1 cellular context compared by ENCODE assay signal in genomic region chr4:48212165-48212564, GRCh38.
TF ChIP-seq lines count a peak whose summit lies in the region.

No MANE protein-coding gene starts in this region.

TF ChIP-seq in K562, 482 proteins besides CTCF, POLR2A, EP300 and RAD21 (continued from another document and continues in another):
- TF ChIP-seq TRIM28 (IDR thresholded peaks at IDR 0.05) (no peak), TCF3 (CRISPR knock-in tag; IDR thresholded peaks at IDR 0.05) (peak; percentile 66), ZNF449 (CRISPR knock-in tag; IDR thresholded peaks at IDR 0.05) (no peak), SIRT6 (IDR thresholded peaks at IDR 0.05; ENCODE audit: low read depth, low read length) (no peak), HMGN3 (IDR thresholded peaks at IDR 0.05; ENCODE audit: borderline replicate concordance, extremely low read depth, insufficient read length, low read depth, low read length) (no peak), ARID2 (IDR thresholded peaks at IDR 0.05) (no peak), GABPB1 (CRISPR knock-in tag; IDR thresholded peaks at IDR 0.05) (no peak), BRD9 (IDR thresholded peaks at IDR 0.05; ENCODE audit: low read depth, partially characterized antibody) (no peak), STAT5B (CRISPR knock-in tag; IDR thresholded peaks at IDR 0.05) (no peak), SMC3 (conservative IDR thresholded peaks at IDR 0.05; ENCODE audit: insufficient read depth, low read depth, low read length) (no peak), BMI1 (IDR thresholded peaks at IDR 0.05; ENCODE audit: low read length) (no peak), ZNF384 (IDR thresholded peaks at IDR 0.05; ENCODE audit: low read depth, low read length) (no peak), ZNF561 (CRISPR knock-in tag; conservative IDR thresholded peaks at IDR 0.05) (no peak), MCM3 (IDR thresholded peaks at IDR 0.05) (no peak), ZNF699 (CRISPR knock-in tag; IDR thresholded peaks at IDR 0.05; ENCODE audit: insufficient replicate concordance) (no peak), ATF1 (CRISPR knock-in tag; IDR thresholded peaks at IDR 0.05) (no peak), ATF1 (tag; IDR thresholded peaks at IDR 0.05) (no peak), CREB5 (CRISPR knock-in tag; IDR thresholded peaks at IDR 0.05) (no peak), RB1 (IDR thresholded peaks at IDR 0.05; ENCODE audit: low read depth) (no peak), ZNF766 (CRISPR knock-in tag; conservative IDR thresholded peaks at IDR 0.05) (peak; percentile 83), HDAC3 (IDR thresholded peaks at IDR 0.05; ENCODE audit: borderline replicate concordance, partially characterized antibody) (no peak), ZNF184 (CRISPR knock-in tag; IDR thresholded peaks at IDR 0.05) (no peak), ZBTB1 (CRISPR knock-in tag; IDR thresholded peaks at IDR 0.05; ENCODE audit: borderline replicate concordance, low read depth) (no peak), KDM4B (IDR thresholded peaks at IDR 0.05; ENCODE audit: borderline replicate concordance in 2 of 2, low read depth in 1 of 2) (no peak), ZNF518B (CRISPR knock-in tag; IDR thresholded peaks at IDR 0.05) (no peak), BCOR (IDR thresholded peaks at IDR 0.05) (no peak), FOXK1 (CRISPR knock-in tag; IDR thresholded peaks at IDR 0.05; ENCODE audit: borderline replicate concordance) (no peak), MAFG (tag; conservative IDR thresholded peaks at IDR 0.05) (no peak), KDM1A (IDR thresholded peaks at IDR 0.05) (no peak), ZNF436 (CRISPR knock-in tag; IDR thresholded peaks at IDR 0.05) (no peak), TRIM25 (IDR thresholded peaks at IDR 0.05; ENCODE audit: borderline replicate concordance) (no peak), SMAD4 (CRISPR knock-in tag; conservative IDR thresholded peaks at IDR 0.05) (peak; percentile 62; the same call in 1 of the 2 replicates), ARID4B (CRISPR knock-in tag; IDR thresholded peaks at IDR 0.05) (no peak), NCOR1 (IDR thresholded peaks at IDR 0.05) (peak; percentile 56), ZC3H8 (IDR thresholded peaks at IDR 0.05) (no peak), MBD2 (IDR thresholded peaks at IDR 0.05; ENCODE audit: borderline replicate concordance, low read depth) (peak; percentile 25; the same call in 1 of the 2 replicates), HNRNPUL1 (IDR thresholded peaks at IDR 0.05; ENCODE audit: low read length) (no peak), PHB (CRISPR knock-in tag; IDR thresholded peaks at IDR 0.05) (no peak), CHD1 (IDR thresholded peaks at IDR 0.05; ENCODE audit: low read length) (no peak), DPF2 (IDR thresholded peaks at IDR 0.05) (peak; percentile 75), GABPB2 (CRISPR knock-in tag; conservative IDR thresholded peaks at IDR 0.05) (no peak), THAP12 (CRISPR knock-in tag; IDR thresholded peaks at IDR 0.05) (no peak), TFAM (CRISPR knock-in tag; conservative IDR thresholded peaks at IDR 0.05) (no peak), E2F4 (CRISPR knock-in tag; IDR thresholded peaks at IDR 0.05; ENCODE audit: low read depth) (no peak), ILF3 (IDR thresholded peaks at IDR 0.05; ENCODE audit: borderline replicate concordance) (no peak), FOSL1 (tag; conservative IDR thresholded peaks at IDR 0.05) (no peak), NFRKB (IDR thresholded peaks at IDR 0.05; ENCODE audit: low read depth) (no peak), RCOR1 (IDR thresholded peaks at IDR 0.05; ENCODE audit: borderline replicate concordance in 1 of 2, low read depth in 2 of 2, low read length in 2 of 2) (peak in 1 of 2 experiments; percentile 66; a peak in 1 of 4 replicates), GATA2 (CRISPR knock-in tag; IDR thresholded peaks at IDR 0.05) (peak; percentile 70), EHMT2 (IDR thresholded peaks at IDR 0.05) (no peak), STAT5A (IDR thresholded peaks at IDR 0.05; ENCODE audit: borderline replicate concordance, low read length) (no peak), NR2C2 (CRISPR knock-in tag; IDR thresholded peaks at IDR 0.05) (no peak), NR2C2 (tag; IDR thresholded peaks at IDR 0.05) (no peak), TBP (optimal IDR thresholded peaks at IDR 0.05; ENCODE audit: low read depth, low read length) (no peak), SREBF2 (CRISPR knock-in tag; IDR thresholded peaks at IDR 0.05) (no peak), CXXC5 (CRISPR knock-in tag; IDR thresholded peaks at IDR 0.05) (peak; percentile 45; the same call in 1 of the 2 replicates), NKRF (IDR thresholded peaks at IDR 0.05; ENCODE audit: borderline replicate concordance) (no peak), CCAR2 (IDR thresholded peaks at IDR 0.05; ENCODE audit: low read depth, low read length) (no peak), KDM5B (IDR thresholded peaks at IDR 0.05; ENCODE audit: insufficient replicate concordance, low read depth, low read length) (no peak)
